Comparison of ENCODE assay signal across 8 cellular contexts in genomic region chr2:157874997-157875719, GRCh38. TPM values are rescaled to one million over a fixed set of nuclear protein-coding genes. Genes with fewer than 3 reads are reported as not detected.
A peak's percentile ranks its signal among the peaks of the same experiment; 100 is the strongest.
DNase-seq lines count a peak whose midpoint lies in the region; ATAC-seq and TF ChIP-seq lines count a peak whose summit lies in the region.

No MANE protein-coding gene starts in this region.

- POLR2A ChIA-PET in GM10248 (lab: Yijun Ruan, JAX) = interaction anchor here (0.6 kb wide), 1 partner anchor 95 kb away, joined by 5 read pairs; no protein-coding TSS in a partner anchor

- H3K27ac ChIP-seq in foreskin keratinocyte = peak overlapping the region; percentile 58

- peaks cover 24% of the 10 kb centered on the region for H3K4me1 ChIP-seq in foreskin keratinocyte
- H3K4me1 ChIP-seq in neuron (ENCODE audit: insufficient read depth, low read length) = peaks cover 11% of the 10 kb centered on the region

- peak overlapping the region; percentile 77 for H3K4me3 ChIP-seq in neuron (ENCODE audit: low read length)

- TF ChIP-seq CTCF in foreskin keratinocyte (conservative IDR thresholded peaks at IDR 0.05) (no peak), GM10248 (IDR thresholded peaks at IDR 0.05; ENCODE audit: control extremely low read depth, extremely low read depth, low read depth, missing control alignments) (no peak)

- no peaks in the 10 kb centered on the region for H3K36me3 ChIP-seq in neuron (ENCODE audit: insufficient read depth, low read length)

- ATAC-seq in foreskin keratinocyte (peak; percentile 31), HG03139 (IDR thresholded peaks at IDR 0.05; ENCODE audit: unreplicated experiment) (no peak), HG03097 (IDR thresholded peaks at IDR 0.05; ENCODE audit: low FRiP score, unreplicated experiment) (no peak)

- DNase-seq in EL = peak; percentile 90
- peak; percentile 9 for DNase-seq in NAMALWA (ENCODE audit: low spot score)
- peak; percentile 1 for DNase-seq in activated effector memory CD4-positive, alpha-beta T cell treated with Interleukin-2 at 50 U/mL for 16 hours
- DNase-seq in foreskin keratinocyte = peak; percentile 86 to 92
- no peak for DNase-seq in GM10248 (ENCODE audit: extremely low spot score)

- no peaks in the 10 kb centered on the region for H3K9me3 ChIP-seq in neuron (ENCODE audit: low read length)

- H3K27me3 ChIP-seq in foreskin keratinocyte (no peaks in the 10 kb centered on the region), neuron (ENCODE audit: insufficient read depth, low read length) (no peaks in the 10 kb centered on the region)

- CTCF ChIA-PET in GM10248 (lab: Yijun Ruan, JAX) = interaction anchor here (1.2 to 1.3 kb wide), 2 partner anchors 42 to 122 kb away, joined by 3 read pairs; no protein-coding TSS in a partner anchor

- peak overlapping the region; percentile 49 for H2AFZ ChIP-seq in neuron (ENCODE audit: low read depth, low read length)

RNA-seq across cellular contexts. Expression of gene ACVR1, which starts 1.0 kb away (rescaled TPM):
- total RNA-seq in foreskin keratinocyte = 24.4 and 28.3 TPM in 2 replicates
- polyA plus RNA-seq in foreskin keratinocyte = 13.2 and 13.7 TPM in 2 replicates
